In genomic region chr4:139682309-139683210, GRCh38 we compare ENCODE assay signal across 18 cellular contexts. TPM values are rescaled to one million over a fixed set of nuclear protein-coding genes. Genes with fewer than 3 reads are reported as not detected.
DNase-seq lines count a peak whose midpoint lies in the region; ATAC-seq, FAIRE-seq and TF ChIP-seq lines count a peak whose summit lies in the region.
"Had no signal": no experiment of that assay in that cellular context is flagged by ENCODE, and none has a peak within 500 bp of the region (broad histone marks: within the 10 kb centered on the region; RNA-seq: fewer than 3 reads in every experiment).

No MANE protein-coding gene starts in this region.

- H3K36me3 ChIP-seq in mammary epithelial cell (ENCODE audit: insufficient read depth, low read length) (no peaks in the 10 kb centered on the region), HepG2 (replicated peaks in 1 of 2; ENCODE audit: control insufficient read depth in 1 of 2, insufficient read depth in 2 of 2, low read length in 2 of 2) (peaks cover 37 to 85% of the 10 kb centered on the region in 2 experiments), upper lobe of left lung (peaks cover 7 to 24% (median 13%) of the 10 kb centered on the region in 4 donors)

- no peaks in the 10 kb centered on the region for H3K27me3 Mint-ChIP-seq in MCF 10A (ENCODE audit: insufficient read depth, unreplicated experiment)
- no peaks in the 10 kb centered on the region for H3K27me3 Mint-ChIP-seq in dendritic cell treated with granulocyte-macrophage colony-stimulating factor and Interleukin-4, amounts not matched to agents 40 ng/mL and 50 ng/mL, for 4 days
- H3K27me3 Mint-ChIP-seq: activated naive CD4-positive, alpha-beta T cell treated with anti-CD3 and anti-CD28 coated beads, Interleukin-2, amount 50 U/mL, for 24 hours had no signal

- H3K4me3 Mint-ChIP-seq in MCF 10A (ENCODE audit: unreplicated experiment): peak overlapping the region; percentile 22
- no peak overlapping the region for H3K4me3 Mint-ChIP-seq in dendritic cell treated with granulocyte-macrophage colony-stimulating factor and Interleukin-4, amounts not matched to agents 40 ng/mL and 50 ng/mL, for 4 days
- H3K4me3 Mint-ChIP-seq: activated CD8-positive, alpha-beta T cell treated with anti-CD3 and anti-CD28 coated beads, Interleukin-2, amount 10 ng/mL, durations not matched to agents 7 days and 5 days; activated naive CD4-positive, alpha-beta T cell treated with anti-CD3 and anti-CD28 coated beads, Interleukin-2, amount 50 U/mL, for 24 hours; endodermal cell; neural crest cell had no signal

- no peaks in the 10 kb centered on the region for H3K9me3 ChIP-seq in mammary epithelial cell (replicated peaks; ENCODE audit: insufficient read depth, low read length)
- H3K9me3 ChIP-seq in HepG2 (ENCODE audit: low read length): no peaks in the 10 kb centered on the region
- H3K9me3 ChIP-seq in upper lobe of left lung: no peaks in the 10 kb centered on the region

- peaks cover 12% of the 10 kb centered on the region for H3K4me1 ChIP-seq in mammary epithelial cell (ENCODE audit: insufficient read depth, low read length)
- peaks cover 99% of the 10 kb centered on the region for H3K4me1 ChIP-seq in HepG2 (ENCODE audit: insufficient read depth, low read length)
- H3K4me1 ChIP-seq in upper lobe of left lung: peaks cover 11 to 25% (median 15%) of the 10 kb centered on the region in 4 donors

- H3K27ac ChIP-seq in mammary epithelial cell (ENCODE audit: insufficient read depth, low read depth, low read length) (no peak overlapping the region), HepG2 (ENCODE audit: extremely low read length, insufficient read depth, low read length) (peak overlapping the region; percentile 38), upper lobe of left lung (peak overlapping the region in 3 of 4 donors; percentile 7 to 62 (median 16))

- H3K9me3 Mint-ChIP-seq in MCF 10A (ENCODE audit: unreplicated experiment): no peaks in the 10 kb centered on the region
- no peaks in the 10 kb centered on the region for H3K9me3 Mint-ChIP-seq in dendritic cell treated with granulocyte-macrophage colony-stimulating factor and Interleukin-4, amounts not matched to agents 40 ng/mL and 50 ng/mL, for 4 days
- H3K9me3 Mint-ChIP-seq: activated naive CD4-positive, alpha-beta T cell treated with anti-CD3 and anti-CD28 coated beads, Interleukin-2, amount 50 U/mL, for 24 hours had no signal

- H4K20me1 ChIP-seq in mammary epithelial cell (ENCODE audit: insufficient read depth, low read length): no peaks in the 10 kb centered on the region
- peaks cover 84% of the 10 kb centered on the region for H4K20me1 ChIP-seq in HepG2 (ENCODE audit: insufficient read depth, low read length)

- DNase-seq in MCF 10A (ENCODE audit: unreplicated experiment): no peak
- no peak for DNase-seq in mammary epithelial cell
- no peak for DNase-seq in HepG2 (ENCODE audit: low spot score)
- DNase-seq in upper lobe of left lung: no peak
- no peak for DNase-seq in NCI-H2196 treated with DMSO at 0.1 percent for 48 hours (lab: John Stamatoyannopoulos, UW; ENCODE audit: unreplicated experiment)
- DNase-seq: activated CD8-positive, alpha-beta T cell treated with anti-CD3 and anti-CD28 coated beads, Interleukin-2, amount 10 ng/mL, durations not matched to agents 7 days and 5 days; caudate nucleus; endodermal cell; NCI-H2107; NK-92 treated with Interleukin-12 subunit alpha and Interleukin-12 subunit beta, amount 100 ng/mL, for 24 hours; SHP77 treated with DMSO at 0.1 percent for 48 hours; stimulated activated naive CD4-positive, alpha-beta T cell had no signal

- H3K79me2 ChIP-seq in mammary epithelial cell (ENCODE audit: insufficient read depth, low read length): no peaks in the 10 kb centered on the region
- peaks cover 97% of the 10 kb centered on the region for H3K79me2 ChIP-seq in HepG2 (ENCODE audit: insufficient read depth, low read length)

- TF ChIP-seq CTCF in MCF 10A (IDR thresholded peaks at IDR 0.05; ENCODE audit: unreplicated experiment): no peak
- no peak for TF ChIP-seq CTCF in mammary epithelial cell (conservative IDR thresholded peaks at IDR 0.05 in 1 of 2, IDR thresholded peaks at IDR 0.05 in 1 of 2; ENCODE audit: extremely low read depth in 1 of 2, insufficient read depth in 1 of 2, low read depth in 1 of 2, low read length in 2 of 2)
- no peak for TF ChIP-seq CTCF in HepG2 (CRISPR knock-in tag; IDR thresholded peaks at IDR 0.05)
- TF ChIP-seq CTCF in upper lobe of left lung (IDR thresholded peaks at IDR 0.05): no peak

- POLR2A ChIA-PET in MCF 10A (lab: Yijun Ruan, JAX): interaction anchor here (0.6 to 2.8 kb wide), 5 partner anchors 13 to 471 kb away, joined by 3 to 17 read pairs (median 4); partner anchors contain the start of genes MAML3 and MGST2
- POLR2A ChIA-PET in HepG2 (lab: Yijun Ruan, JAX): interaction anchor here (1.3 to 5.2 kb wide), 3 partner anchors 10 to 22 kb away, joined by 4 to 29 read pairs (median 4); partner anchors contain the start of gene MGST2

- no peak for TF ChIP-seq EP300 in HepG2 (IDR thresholded peaks at IDR 0.05; ENCODE audit: low read depth in 2 of 2, low read length in 2 of 2)
- no peak for TF ChIP-seq EP300 in HepG2 (CRISPR knock-in tag; IDR thresholded peaks at IDR 0.05; ENCODE audit: borderline replicate concordance)
- TF ChIP-seq EP300 in upper lobe of left lung (IDR thresholded peaks at IDR 0.05): no peak

- intact Hi-C loops in MCF 10A (cut with micrococcal nuclease) (no loop called here), mammary epithelial cell (cut with micrococcal nuclease) (no loop called here), HepG2 (cut with micrococcal nuclease; ENCODE audit: unreplicated experiment) (no loop called here)
- intact Hi-C loops in dendritic cell treated with granulocyte-macrophage colony-stimulating factor and Interleukin-4, amounts not matched to agents 40 ng/mL and 50 ng/mL, for 4 days (cut with micrococcal nuclease): no loop called here

- no peak for TF ChIP-seq RAD21 in HepG2 (CRISPR knock-in tag; IDR thresholded peaks at IDR 0.05)

- H3K27me3 ChIP-seq in mammary epithelial cell (ENCODE audit: insufficient read depth, low read length) (no peaks in the 10 kb centered on the region), HepG2 (ENCODE audit: control insufficient read depth in 1 of 2, insufficient read depth in 2 of 2, low read length in 2 of 2) (no peaks in the 10 kb centered on the region), upper lobe of left lung (no peaks in the 10 kb centered on the region)

- H3K4me1 Mint-ChIP-seq in MCF 10A (ENCODE audit: insufficient read depth, unreplicated experiment): peaks cover 23% of the 10 kb centered on the region
- H3K4me1 Mint-ChIP-seq in dendritic cell treated with granulocyte-macrophage colony-stimulating factor and Interleukin-4, amounts not matched to agents 40 ng/mL and 50 ng/mL, for 4 days (ENCODE audit: low read depth): peaks cover 31% of the 10 kb centered on the region

- TF ChIP-seq POLR2A in HepG2 (IDR thresholded peaks at IDR 0.05; ENCODE audit: insufficient read depth in 1 of 2, low read depth in 2 of 2, low read length in 2 of 2) (no peak), upper lobe of left lung (IDR thresholded peaks at IDR 0.05) (no peak)

- TSS peak; percentile 71 for BruUV-seq in MCF 10A (replicated peaks; lab: Mats Ljungman, UMichigan)
- BruUV-seq in mammary epithelial cell (replicated peaks; lab: Mats Ljungman, UMichigan): no TSS peak
- no TSS peak for BruUV-seq in HepG2 (replicated peaks; lab: Mats Ljungman, UMichigan)

- CTCF ChIA-PET in MCF 10A (lab: Yijun Ruan, JAX) (interaction anchor here (0.6 to 1.9 kb wide), 9 partner anchors 11 to 616 kb away, joined by 3 to 11 read pairs (median 4); no protein-coding TSS in a partner anchor), mammary epithelial cell (lab: Charles Lee; ENCODE audit: low non-redundant PET) (interaction anchor here (0.6 kb wide), 1 partner anchor 27 kb away, joined by 3 read pairs; no protein-coding TSS in a partner anchor), HepG2 (lab: Yijun Ruan, JAX; ENCODE audit: low intra/inter-chr PET ratio, low total read pairs) (no interaction called here)

- no peak overlapping the region for H2AFZ ChIP-seq in mammary epithelial cell (ENCODE audit: low read depth, low read length)
- no peak overlapping the region for H2AFZ ChIP-seq in HepG2 (ENCODE audit: low read length)

- ATAC-seq in HepG2: no peak
- ATAC-seq in upper lobe of left lung (ENCODE audit: low FRiP score in 2 of 2): no peak
- no peak for ATAC-seq in HG03039 (IDR thresholded peaks at IDR 0.05; ENCODE audit: unreplicated experiment)
- ATAC-seq in GM21360 (IDR thresholded peaks at IDR 0.05; ENCODE audit: unreplicated experiment): no peak
- ATAC-seq: activated CD8-positive, alpha-beta T cell treated with anti-CD3 and anti-CD28 coated beads, Interleukin-2, amount 10 ng/mL, durations not matched to agents 7 days and 5 days had no signal

- H3K4me2 ChIP-seq in mammary epithelial cell (ENCODE audit: insufficient read depth, low read depth, low read length) (no peak overlapping the region), HepG2 (ENCODE audit: low read depth, low read length) (no peak overlapping the region)

- H3K9ac ChIP-seq in mammary epithelial cell (ENCODE audit: insufficient read depth, low read length): no peak overlapping the region
- no peak overlapping the region for H3K9ac ChIP-seq in HepG2 (ENCODE audit: insufficient read depth, low read depth, low read length)

- H3K36me3 Mint-ChIP-seq in MCF 10A (ENCODE audit: insufficient read depth, unreplicated experiment): peaks cover 52% of the 10 kb centered on the region
- H3K36me3 Mint-ChIP-seq in dendritic cell treated with granulocyte-macrophage colony-stimulating factor and Interleukin-4, amounts not matched to agents 40 ng/mL and 50 ng/mL, for 4 days (ENCODE audit: low read depth): peaks cover 72% of the 10 kb centered on the region

- peak overlapping the region; percentile 29 for H3K27ac Mint-ChIP-seq in MCF 10A (ENCODE audit: low read depth, unreplicated experiment)
- H3K27ac Mint-ChIP-seq in dendritic cell treated with granulocyte-macrophage colony-stimulating factor and Interleukin-4, amounts not matched to agents 40 ng/mL and 50 ng/mL, for 4 days: peak overlapping the region; percentile 66
- H3K27ac Mint-ChIP-seq: activated CD8-positive, alpha-beta T cell treated with anti-CD3 and anti-CD28 coated beads, Interleukin-2, amount 10 ng/mL, durations not matched to agents 7 days and 5 days; activated naive CD4-positive, alpha-beta T cell treated with anti-CD3 and anti-CD28 coated beads, Interleukin-2, amount 50 U/mL, for 24 hours; endodermal cell had no signal

- no peak for FAIRE-seq in HepG2 (lab: Jason Lieb, UNC)
- FAIRE-seq: GM18507 had no signal

- 93% methylated on average over 8 of the region's 8 CpGs for WGBS in mammary epithelial cell (ENCODE audit: low coverage, missing lambda C conversion rate)
- WGBS in HepG2 (ENCODE audit: low lambda C conversion rate): 73% methylated on average over 8 of the region's 8 CpGs
- 55 to 66% methylated on average over 8 of the region's 8 CpGs for WGBS in upper lobe of left lung, 2 donors

- dilution Hi-C loops in mammary epithelial cell (cut with HindIII; ENCODE audit: low sequenced_read_pairs): no loop called here

- in situ Hi-C loops in mammary epithelial cell (cut with MboI; ENCODE audit: low sequenced_read_pairs in 2 of 2) (no loop called here), HepG2 (cut with HindIII; ENCODE audit: extremely low pct_ligation_motif_present, low pct_unique_long_range_greater_than_20kb) (no loop called here)

- H3K4me3 ChIP-seq in mammary epithelial cell (replicated peaks in 1 of 3; ENCODE audit: insufficient read depth in 1 of 3, low read depth in 2 of 3, low read length in 3 of 3) (no peak overlapping the region), HepG2 (replicated peaks in 1 of 3; ENCODE audit: insufficient read depth in 1 of 3, low read depth in 2 of 3, low read length in 3 of 3) (no peak overlapping the region), upper lobe of left lung (no peak overlapping the region)

RNA-seq across cellular contexts. Expression of gene MGST2, which starts 16.9 kb away (rescaled TPM):
- total RNA-seq in MCF 10A (2022) (27.5 and 41.5 TPM in 2 replicates), mammary epithelial cell (10 to 100 TPM; 14.7 to 15.8 TPM), HepG2 (2016; rRNA removed; fragmentation: Illumina TruSeq; extraction: Trizol) (120 and 205 TPM in 2 replicates), upper lobe of left lung (10 to 100 TPM; 12.6 to 64.0 (median 39.1) TPM)
- polyA plus RNA-seq in mammary epithelial cell (36.6 TPM), HepG2 (2011; rRNA removed) (312 and 416 TPM in 2 replicates)
- 18.2 TPM for polyA minus RNA-seq in mammary epithelial cell
- total RNA-seq in HepG2 (2016; cell fraction: cytosol; rRNA removed; fragmentation: Illumina TruSeq; extraction: Trizol; ENCODE audit: low read depth): 66.9 and 76.7 TPM in 2 replicates
- 124 and 205 TPM in 2 replicates for total RNA-seq in HepG2 (2016; cell fraction: insoluble cytoplasmic fraction; rRNA removed; fragmentation: Illumina TruSeq; extraction: Trizol)
- 50.8 and 53.3 TPM in 2 replicates for total RNA-seq in HepG2 (2016; cell fraction: membrane; rRNA removed; fragmentation: Illumina TruSeq; extraction: Trizol)
- total RNA-seq in HepG2 (2016; cell fraction: nucleus; rRNA removed; fragmentation: Illumina TruSeq; extraction: Trizol): 168 and 186 TPM in 2 replicates
- polyA plus RNA-seq in HepG2 (2011; cell fraction: cytosol; rRNA removed): 312 and 476 TPM in 2 replicates
- polyA plus RNA-seq in HepG2 (2011; cell fraction: nucleus; rRNA removed): 137 and 177 TPM in 2 replicates
- 293 and 426 TPM in 2 replicates for polyA plus RNA-seq in HepG2 (2012)
- polyA plus RNA-seq in HepG2 (2016; cell fraction: cytosol; fragmentation: Illumina TruSeq; extraction: Trizol; ENCODE audit: low read depth): 57.8 and 59.6 TPM in 2 replicates
- polyA plus RNA-seq in HepG2 (2016; cell fraction: insoluble cytoplasmic fraction; fragmentation: Illumina TruSeq; extraction: Trizol; ENCODE audit: low read depth): 132 and 154 TPM in 2 replicates
- 49.5 and 55.2 TPM in 2 replicates for polyA plus RNA-seq in HepG2 (2016; cell fraction: membrane; fragmentation: Illumina TruSeq; extraction: Trizol; ENCODE audit: low read depth)
- polyA plus RNA-seq in HepG2 (2016; cell fraction: nucleus; fragmentation: Illumina TruSeq; extraction: Trizol; ENCODE audit: insufficient read depth, low read depth): 282 and 318 TPM in 2 replicates
- polyA minus RNA-seq in HepG2 (2011; rRNA and poly(A)+ RNA removed; ENCODE audit: low replicate concordance): 18.4 and 54.7 TPM in 2 replicates
- 93.2 and 100 TPM in 2 replicates for polyA minus RNA-seq in HepG2 (2011; cell fraction: cytosol; rRNA and poly(A)+ RNA removed)
- 263 and 286 TPM in 2 replicates for polyA minus RNA-seq in HepG2 (2011; cell fraction: nucleus; rRNA and poly(A)+ RNA removed)
